1 cellular context compared by ENCODE assay signal in the genomic region with DNA sequence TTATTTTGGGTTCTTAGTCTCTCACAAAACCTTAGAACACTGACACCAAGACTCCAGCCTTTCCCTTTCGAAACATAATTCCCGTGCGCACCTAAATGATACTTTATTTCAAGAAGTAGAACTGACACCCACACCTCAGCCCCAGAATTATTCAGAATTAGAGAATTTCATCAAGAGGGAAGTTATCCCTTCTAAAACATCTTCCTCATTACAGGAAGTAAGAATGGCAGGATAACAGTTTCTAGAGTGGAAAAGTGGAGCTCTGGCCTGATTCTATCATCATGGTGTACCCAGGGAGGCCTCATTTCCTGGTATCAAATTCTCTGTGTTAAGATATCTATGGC.
TF ChIP-seq lines count a peak whose summit lies in the region.

No MANE protein-coding gene starts in this region.

TF ChIP-seq in H1, 55 proteins besides CTCF, POLR2A, EP300 and RAD21:
- TF ChIP-seq CBX5 (IDR thresholded peaks at IDR 0.05; ENCODE audit: low read depth, low read length) (no peak), RFX5 (IDR thresholded peaks at IDR 0.05; ENCODE audit: borderline replicate concordance, low read depth, low read length) (no peak), JUN (IDR thresholded peaks at IDR 0.05; ENCODE audit: low read depth, low read length) (no peak), SUZ12 (IDR thresholded peaks at IDR 0.05; ENCODE audit: low read length) (no peak), BACH1 (IDR thresholded peaks at IDR 0.05; ENCODE audit: low read length) (no peak), KDM4A (IDR thresholded peaks at IDR 0.05; ENCODE audit: low read depth, low read length, severe bottlenecking) (no peak), ZNF274 (IDR thresholded peaks at IDR 0.05; ENCODE audit: borderline replicate concordance, extremely low read depth, low read length) (no peak), GABPA (IDR thresholded peaks at IDR 0.05; ENCODE audit: borderline replicate concordance, insufficient read depth, low read length) (no peak), TAF7 (optimal IDR thresholded peaks at IDR 0.05; ENCODE audit: borderline replicate concordance, low read depth, low read length) (no peak), HDAC6 (IDR thresholded peaks at IDR 0.05; ENCODE audit: low read depth, low read length) (no peak), HDAC2 (IDR thresholded peaks at IDR 0.05; ENCODE audit: borderline replicate concordance in 1 of 2, low read depth in 2 of 2, low read length in 2 of 2) (no peak), FOSL1 (IDR thresholded peaks at IDR 0.05; ENCODE audit: insufficient read depth, low read depth, low read length) (no peak), NANOG (IDR thresholded peaks at IDR 0.05; ENCODE audit: insufficient read depth, low read depth, low read length, poor library complexity, severe bottlenecking) (no peak), BRCA1 (IDR thresholded peaks at IDR 0.05; ENCODE audit: low read depth, low read length) (no peak), YY1 (IDR thresholded peaks at IDR 0.05; ENCODE audit: low read depth, low read length) (no peak), CHD7 (IDR thresholded peaks at IDR 0.05; ENCODE audit: insufficient replicate concordance, low read length) (no peak)
- TF ChIP-seq, protein P1, sequence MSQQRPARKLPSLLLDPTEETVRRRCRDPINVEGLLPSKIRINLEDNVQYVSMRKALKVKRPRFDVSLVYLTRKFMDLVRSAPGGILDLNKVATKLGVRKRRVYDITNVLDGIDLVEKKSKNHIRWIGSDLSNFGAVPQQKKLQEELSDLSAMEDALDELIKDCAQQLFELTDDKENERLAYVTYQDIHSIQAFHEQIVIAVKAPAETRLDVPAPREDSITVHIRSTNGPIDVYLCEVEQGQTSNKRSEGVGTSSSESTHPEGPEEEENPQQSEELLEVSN (IDR thresholded peaks at IDR 0.05): no peak
- TF ChIP-seq, protein P2, sequence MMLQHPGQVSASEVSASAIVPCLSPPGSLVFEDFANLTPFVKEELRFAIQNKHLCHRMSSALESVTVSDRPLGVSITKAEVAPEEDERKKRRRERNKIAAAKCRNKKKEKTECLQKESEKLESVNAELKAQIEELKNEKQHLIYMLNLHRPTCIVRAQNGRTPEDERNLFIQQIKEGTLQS (IDR thresholded peaks at IDR 0.05; ENCODE audit: insufficient read depth, low read depth, low read length): no peak
